ENCODE assay signal across 1 cellular context in genomic region chr15:80780416-80781221, GRCh38.
TF ChIP-seq lines count a peak whose summit lies in the region.

No MANE protein-coding gene starts in this region.

TF ChIP-seq in GM12878, 131 proteins besides CTCF, POLR2A, EP300 and RAD21:
- TF ChIP-seq REST (IDR thresholded peaks at IDR 0.05; ENCODE audit: low read depth, low read length) = peak; percentile 84
- TF ChIP-seq NFIC (IDR thresholded peaks at IDR 0.05; ENCODE audit: low read depth, low read length) = no peak
- no peak for TF ChIP-seq SIN3A (IDR thresholded peaks at IDR 0.05; ENCODE audit: low read depth, low read length)
- TF ChIP-seq RFX5 (IDR thresholded peaks at IDR 0.05; ENCODE audit: low read depth, low read length) = no peak
- TF ChIP-seq MXI1 (IDR thresholded peaks at IDR 0.05; ENCODE audit: low read depth, low read length) = no peak
- no peak for TF ChIP-seq SREBF1 (IDR thresholded peaks at IDR 0.05; ENCODE audit: low read length)
- no peak for TF ChIP-seq LARP7 (IDR thresholded peaks at IDR 0.05)
